In the genomic region with DNA sequence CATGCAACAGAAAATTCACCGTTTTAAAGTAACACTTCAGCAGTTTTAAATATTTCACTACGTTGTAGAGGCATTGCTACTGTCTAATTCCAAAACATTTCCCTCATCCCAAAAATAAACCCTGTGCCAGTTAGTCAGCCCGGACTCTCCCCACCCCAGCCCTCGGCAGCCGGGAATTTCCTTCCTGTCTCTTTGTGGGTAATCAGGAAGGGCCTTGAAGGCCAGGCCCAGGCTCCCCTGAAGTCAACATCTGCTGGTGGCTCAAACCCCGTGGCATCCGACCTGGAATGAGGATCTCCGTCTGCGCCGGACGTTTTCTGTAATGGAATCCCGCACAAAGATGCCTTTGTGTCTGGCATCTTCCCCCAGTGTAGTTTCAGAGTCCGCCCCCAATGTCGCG, we compare ENCODE assay signal across 17 cellular contexts.
"Had no signal": no experiment of that assay in that cellular context is flagged by ENCODE, and none has a peak within 500 bp of the region (broad histone marks: within the 10 kb centered on the region; RNA-seq: fewer than 3 reads in every experiment).

No MANE protein-coding gene starts in this region.

- H3K4me1 ChIP-seq: colonic mucosa, suprapubic skin had no signal

- H3K27me3 ChIP-seq: brain microvascular endothelial cell, colonic mucosa, hepatocyte, suprapubic skin had no signal

- H3K36me3 ChIP-seq: brain microvascular endothelial cell, colonic mucosa, suprapubic skin had no signal

- H3K9me3 Mint-ChIP-seq: activated naive CD8-positive, alpha-beta T cell treated with anti-CD3 and anti-CD28 coated beads, Interleukin-2, amount 50 U/mL, for 24 hours; activated T-cell treated with anti-CD3 and anti-CD28 coated beads, Interleukin-2, amount 50 U/mL, for 4 hours; natural killer cell had no signal

- H3K4me3 ChIP-seq: colonic mucosa, hepatocyte, suprapubic skin had no signal

- H3K27me3 Mint-ChIP-seq: activated CD4-positive, alpha-beta T cell treated with anti-CD3 and anti-CD28 coated beads, Interleukin-2, amount 10 ng/mL, durations not matched to agents 7 days and 5 days; activated naive CD4-positive, alpha-beta T cell treated with anti-CD3 and anti-CD28 coated beads, Interleukin-2, amount 10 ng/mL, durations not matched to agents 7 days and 5 days; activated naive CD8-positive, alpha-beta T cell treated with anti-CD3 and anti-CD28 coated beads, Interleukin-2, amount 50 U/mL, for 24 hours; stimulated activated naive CD8-positive, alpha-beta T cell treated with anti-CD3 and anti-CD28 coated beads, Interleukin-15, Interleukin-2, amounts not matched to agents 100 ng/mL and 50 ng/mL, for 24 hours had no signal

- H3K4me3 Mint-ChIP-seq: activated CD4-positive, alpha-beta T cell treated with anti-CD3 and anti-CD28 coated beads, Interleukin-2, amount 10 ng/mL, durations not matched to agents 7 days and 5 days; activated CD8-positive, alpha-beta T cell treated with anti-CD3 and anti-CD28 coated beads, Interleukin-2, amount 10 ng/mL, durations not matched to agents 7 days and 5 days; activated naive CD4-positive, alpha-beta T cell treated with anti-CD3 and anti-CD28 coated beads, Interleukin-2, amount 10 ng/mL, durations not matched to agents 7 days and 5 days; activated naive CD8-positive, alpha-beta T cell treated with anti-CD3 and anti-CD28 coated beads, Interleukin-2, amount 50 U/mL, for 24 hours; activated T-cell treated with anti-CD3 and anti-CD28 coated beads, Interleukin-2, amount 50 U/mL, for 4 hours; natural killer cell; stimulated activated naive CD8-positive, alpha-beta T cell treated with anti-CD3 and anti-CD28 coated beads, Interleukin-15, Interleukin-2, amounts not matched to agents 100 ng/mL and 50 ng/mL, for 24 hours; T-helper 1 cell treated with Interleukin-12 subunit alpha and Interleukin-12 subunit beta and Interleukin-4 antibody, amounts not matched to agents 30 μg/mL and 1 μg/mL, for 36 hours had no signal

- H3K4me1 Mint-ChIP-seq: activated CD4-positive, alpha-beta T cell treated with anti-CD3 and anti-CD28 coated beads, Interleukin-2, amount 10 ng/mL, durations not matched to agents 7 days and 5 days; activated naive CD4-positive, alpha-beta T cell treated with anti-CD3 and anti-CD28 coated beads, Interleukin-2, amount 10 ng/mL, durations not matched to agents 7 days and 5 days had no signal

- H3K27ac Mint-ChIP-seq: activated CD4-positive, alpha-beta T cell treated with anti-CD3 and anti-CD28 coated beads, Interleukin-2, amount 10 ng/mL, durations not matched to agents 7 days and 5 days; activated CD8-positive, alpha-beta T cell treated with anti-CD3 and anti-CD28 coated beads, Interleukin-2, amount 10 ng/mL, durations not matched to agents 7 days and 5 days; activated naive CD4-positive, alpha-beta T cell treated with anti-CD3 and anti-CD28 coated beads, Interleukin-2, amount 10 ng/mL, durations not matched to agents 7 days and 5 days; activated naive CD8-positive, alpha-beta T cell treated with anti-CD3 and anti-CD28 coated beads, Interleukin-2, amount 50 U/mL, for 24 hours; natural killer cell; stimulated activated naive CD8-positive, alpha-beta T cell treated with anti-CD3 and anti-CD28 coated beads, Interleukin-15, Interleukin-2, amounts not matched to agents 100 ng/mL and 50 ng/mL, for 24 hours; T-helper 1 cell treated with Interleukin-12 subunit alpha and Interleukin-12 subunit beta and Interleukin-4 antibody, amounts not matched to agents 30 μg/mL and 1 μg/mL, for 36 hours had no signal

- H3K36me3 Mint-ChIP-seq: natural killer cell had no signal

- H3K9me3 ChIP-seq: colonic mucosa, suprapubic skin had no signal

- H3K27ac ChIP-seq: brain microvascular endothelial cell, colonic mucosa, hepatocyte had no signal

- DNase-seq: activated CD4-positive, alpha-beta T cell treated with anti-CD3 and anti-CD28 coated beads, Interleukin-2, amount 10 ng/mL, durations not matched to agents 7 days and 5 days; activated CD8-positive, alpha-beta T cell treated with anti-CD3 and anti-CD28 coated beads, Interleukin-2, amount 10 ng/mL, durations not matched to agents 7 days and 5 days; activated effector memory CD4-positive, alpha-beta T cell treated with Interleukin-2 at 50 U/mL for 16 hours; activated naive CD4-positive, alpha-beta T cell treated with anti-CD3 and anti-CD28 coated beads, Interleukin-2, amount 10 ng/mL, durations not matched to agents 7 days and 5 days; activated naive CD8-positive, alpha-beta T cell treated with anti-CD3 and anti-CD28 coated beads, Interleukin-2, amount 50 U/mL, for 24 hours; activated T-cell treated with anti-CD3 and anti-CD28 coated beads, Interleukin-2, amount 50 U/mL, for 4 hours; anterior cingulate cortex; brain microvascular endothelial cell; central memory CD4-positive, alpha-beta T cell; colonic mucosa; natural killer cell; posterior cingulate gyrus; trophoblast cell had no signal
